8 cellular contexts compared by ENCODE assay signal in the genomic region with DNA sequence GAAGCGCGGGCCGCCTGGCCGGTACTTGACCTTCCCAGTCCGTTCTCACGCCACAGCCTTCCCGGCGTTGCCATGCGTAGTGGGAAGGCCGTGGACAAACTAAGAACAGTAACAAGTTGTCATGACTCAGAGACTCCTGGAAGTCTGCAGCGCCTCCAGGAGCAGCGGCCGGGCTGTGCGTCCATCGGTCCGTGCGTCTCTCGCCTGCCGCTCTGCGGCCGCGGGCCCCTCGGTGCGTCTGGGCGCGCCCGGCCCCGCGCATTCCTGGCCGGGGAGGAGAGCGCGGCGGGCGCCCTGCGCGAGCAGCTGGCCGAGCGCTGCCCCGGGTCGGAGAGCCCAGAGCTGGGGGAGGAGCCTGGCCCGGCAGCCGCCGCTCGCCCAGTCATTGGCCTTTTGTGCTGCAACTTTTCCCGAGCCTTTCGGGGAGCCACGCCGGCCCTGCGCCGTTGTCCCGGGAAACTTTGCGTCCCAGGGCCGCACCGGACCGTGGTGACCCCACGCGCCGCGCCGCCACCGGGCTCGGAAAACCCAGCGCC.
A peak's percentile ranks its signal among the peaks of the same experiment; 100 is the strongest.
DNase-seq lines count a peak whose midpoint lies in the region; ATAC-seq and TF ChIP-seq lines count a peak whose summit lies in the region.

No MANE protein-coding gene starts in this region.

- H3K27me3 ChIP-seq in right cardiac atrium (ENCODE audit: control insufficient read depth, insufficient read depth) (no peaks in the 10 kb centered on the region), psoas muscle (ENCODE audit: insufficient read depth in 3 of 3, low read length in 2 of 3) (no peaks in the 10 kb centered on the region)

- DNase-seq in GM04504 (ENCODE audit: low read depth): peak; percentile 88
- peak; percentile 95 for DNase-seq in M059J (ENCODE audit: low read depth)
- peak; percentile 70 for DNase-seq in astrocyte of the cerebellum (ENCODE audit: low read depth)
- DNase-seq in right cardiac atrium: peak; percentile 91 to 95 (median 94)
- DNase-seq in psoas muscle: peak; percentile 90 to 95
- DNase-seq in GM10266 (ENCODE audit: extremely low spot score): no peak
- no peak for DNase-seq in superior temporal gyrus (ENCODE audit: extremely low spot score)

- peak; percentile 45 for TF ChIP-seq CTCF in astrocyte of the cerebellum (IDR thresholded peaks at IDR 0.05; ENCODE audit: low read depth, low read length, missing control alignments)
- TF ChIP-seq CTCF in psoas muscle (IDR thresholded peaks at IDR 0.05): peak; percentile 45
- no peak for TF ChIP-seq CTCF in GM10266 (IDR thresholded peaks at IDR 0.05; ENCODE audit: control insufficient read depth, insufficient read depth, low read depth, missing control alignments)

- H3K4me3 ChIP-seq in astrocyte of the cerebellum (ENCODE audit: low read depth, low read length): peak overlapping the region; percentile 70
- H3K4me3 ChIP-seq in right cardiac atrium (ENCODE audit: low read length): peak overlapping the region; percentile 60
- H3K4me3 ChIP-seq in psoas muscle: peak overlapping the region; percentile 79

- peaks cover 0 to 17% of the 10 kb centered on the region in 2 donors for H3K36me3 ChIP-seq in psoas muscle (ENCODE audit: insufficient read depth in 1 of 2, low read depth in 1 of 2)

- H3K9me3 ChIP-seq in right cardiac atrium (ENCODE audit: control insufficient read depth, low read length) (no peaks in the 10 kb centered on the region), psoas muscle (no peaks in the 10 kb centered on the region)

- peak overlapping the region; percentile 95 for H3K27ac ChIP-seq in right cardiac atrium (ENCODE audit: low read length)
- peak overlapping the region; percentile 97 for H3K27ac ChIP-seq in psoas muscle

- intact Hi-C loops in right cardiac atrium (cut with DNase I): loop anchor here in 3 of 4 donors (5.0 to 10.0 kb wide), 3 partner anchors 58 to 188 kb away; a partner anchor contains a TSS
- intact Hi-C loops in psoas muscle (cut with DNase I): loop anchor here (2.0 to 10.0 kb wide), 5 partner anchors 14 to 184 kb away; a partner anchor contains a TSS

- in situ Hi-C loops in astrocyte of the cerebellum (cut with HindIII; ENCODE audit: low sequenced_read_pairs): no loop called here

- ATAC-seq in right cardiac atrium (peak; percentile 94 to 95), psoas muscle (peak; percentile 83 to 90 (median 85)), HG03135 (IDR thresholded peaks at IDR 0.05; ENCODE audit: unreplicated experiment) (no peak)

- H3K4me1 ChIP-seq in right cardiac atrium (ENCODE audit: control insufficient read depth, insufficient read depth, low read length): peaks cover 11% of the 10 kb centered on the region
- peaks cover 63% of the 10 kb centered on the region for H3K4me1 ChIP-seq in psoas muscle

- WGBS in right cardiac atrium: 1% methylated on average over 61 of the region's 63 CpGs
- WGBS in psoas muscle, 3 donors: 0 to 1% (median 0%) methylated on average over 41 to 61 of the region's 63 CpGs

Comparison
In these comparisons a context has a peak if more than half of its experiments do, and no peak if none do; other contexts are left out.
1. DNase-seq: peak in GM04504 (single experiment), M059J (single experiment), astrocyte of the cerebellum (single experiment), right cardiac atrium (3 of 3) and psoas muscle (2 of 2); none in GM10266 (single experiment) and superior temporal gyrus (single experiment).
2. Peak in every context shown above with its lines, with median percentiles within 50 percentile points of each other: H3K4me3 ChIP-seq.